ENCODE assay signal across 21 cellular contexts in the genomic region with DNA sequence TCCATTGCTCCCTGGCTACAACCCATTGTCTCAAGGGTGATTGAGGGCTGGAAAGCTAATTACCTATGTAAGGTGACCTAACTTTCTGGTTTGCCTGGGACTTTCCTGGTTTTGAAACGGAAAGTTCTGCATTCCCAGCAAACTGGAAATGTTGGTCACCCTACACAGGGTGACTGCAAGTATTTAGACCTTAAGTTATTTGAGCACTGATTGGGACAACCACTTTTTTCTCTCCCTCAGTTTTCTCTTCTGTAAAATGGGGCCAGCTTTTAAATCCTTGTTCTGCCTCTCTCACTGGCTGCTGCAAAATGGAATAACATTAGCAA. TPM values are rescaled to one million over a fixed set of nuclear protein-coding genes. Genes with fewer than 3 reads are reported as not detected.
DNase-seq lines count a peak whose midpoint lies in the region; ATAC-seq, FAIRE-seq and TF ChIP-seq lines count a peak whose summit lies in the region.
"Had no signal": no experiment of that assay in that cellular context is flagged by ENCODE, and none has a peak within 500 bp of the region (broad histone marks: within the 10 kb centered on the region; RNA-seq: fewer than 3 reads in every experiment).

No MANE protein-coding gene starts in this region.

- intact Hi-C loops in esophagus squamous epithelium (cut with DNase I) (no loop called here), natural killer cell (cut with micrococcal nuclease) (no loop called here)

- H3K27me3 ChIP-seq in esophagus squamous epithelium: no peaks in the 10 kb centered on the region
- H3K27me3 ChIP-seq in rectal smooth muscle tissue (ENCODE audit: control insufficient read depth, insufficient read depth, low read length): no peaks in the 10 kb centered on the region
- H3K27me3 ChIP-seq in HAP-1 (ENCODE audit: low read depth): no peaks in the 10 kb centered on the region

- TF ChIP-seq POLR2A in A549 (IDR thresholded peaks at IDR 0.05; ENCODE audit: low read length): no peak
- no peak for TF ChIP-seq POLR2A in esophagus squamous epithelium (IDR thresholded peaks at IDR 0.05)

- peak overlapping the region; percentile 87 to 95 for H3K27ac ChIP-seq in A549
- peak overlapping the region; percentile 39 to 79 (median 74) for H3K27ac ChIP-seq in esophagus squamous epithelium
- peak overlapping the region; percentile 65 for H3K27ac ChIP-seq in rectal smooth muscle tissue (ENCODE audit: low read depth, low read length)
- H3K27ac ChIP-seq: HL-60, VCaP had no signal

- H3K4me3 ChIP-seq in A549 (no peak overlapping the region), esophagus squamous epithelium (no peak overlapping the region), rectal smooth muscle tissue (ENCODE audit: low read length) (no peak overlapping the region), HAP-1 (no peak overlapping the region)

- H3K9me3 ChIP-seq in A549 (no peaks in the 10 kb centered on the region), esophagus squamous epithelium (no peaks in the 10 kb centered on the region), HAP-1 (no peaks in the 10 kb centered on the region)

- TF ChIP-seq EP300 in A549 (IDR thresholded peaks at IDR 0.05): no peak

- ATAC-seq in A549: no peak
- ATAC-seq in activated T-helper 17 cell treated with anti-CD3 and anti-CD28 coated beads, Interleukin-2, amount 50 U/mL, for 72 hours (replicated peaks): peak; percentile 14
- ATAC-seq in HG03342 (IDR thresholded peaks at IDR 0.05; ENCODE audit: unreplicated experiment): no peak
- no peak for ATAC-seq in natural killer cell
- ATAC-seq: naive thymus-derived CD4-positive, alpha-beta T cell had no signal

- H3K36me3 Mint-ChIP-seq in activated T-helper 17 cell treated with anti-CD3 and anti-CD28 coated beads, Interleukin-2, amount 50 U/mL, for 72 hours (ENCODE audit: low read depth): no peaks in the 10 kb centered on the region
- H3K36me3 Mint-ChIP-seq in natural killer cell: no peaks in the 10 kb centered on the region
- H3K36me3 Mint-ChIP-seq: activated naive CD4-positive, alpha-beta T cell treated with anti-CD3 and anti-CD28 coated beads, Interleukin-2, amount 10 ng/mL, durations not matched to agents 7 days and 5 days; CD4-positive, CD25-positive, alpha-beta regulatory T cell; naive thymus-derived CD4-positive, alpha-beta T cell; type B pancreatic cell had no signal

- H3K36me3 ChIP-seq in esophagus squamous epithelium (no peaks in the 10 kb centered on the region), rectal smooth muscle tissue (ENCODE audit: control insufficient read depth, insufficient read depth, low read length) (no peaks in the 10 kb centered on the region), HAP-1 (replicated peaks) (no peaks in the 10 kb centered on the region)

- TF ChIP-seq CTCF in A549 (IDR thresholded peaks at IDR 0.05) (no peak), esophagus squamous epithelium (IDR thresholded peaks at IDR 0.05) (no peak), natural killer cell (IDR thresholded peaks at IDR 0.05) (no peak)

- no peaks in the 10 kb centered on the region for H3K9me3 Mint-ChIP-seq in activated T-helper 17 cell treated with anti-CD3 and anti-CD28 coated beads, Interleukin-2, amount 50 U/mL, for 72 hours
- H3K9me3 Mint-ChIP-seq in natural killer cell: no peaks in the 10 kb centered on the region
- H3K9me3 Mint-ChIP-seq: activated naive CD4-positive, alpha-beta T cell treated with anti-CD3 and anti-CD28 coated beads, Interleukin-2, amount 10 ng/mL, durations not matched to agents 7 days and 5 days; CD4-positive, CD25-positive, alpha-beta regulatory T cell; type B pancreatic cell had no signal

- FAIRE-seq in A549 (lab: Jason Lieb, UNC): peak; percentile 99

- peaks cover 39% of the 10 kb centered on the region for H3K4me1 ChIP-seq in A549
- H3K4me1 ChIP-seq in esophagus squamous epithelium: peaks cover 20 to 32% (median 29%) of the 10 kb centered on the region in 3 donors
- peaks cover 16% of the 10 kb centered on the region for H3K4me1 ChIP-seq in rectal smooth muscle tissue (ENCODE audit: control insufficient read depth, insufficient read depth, low read length)
- no peaks in the 10 kb centered on the region for H3K4me1 ChIP-seq in HAP-1

- POLR2A ChIA-PET in A549 (lab: Yijun Ruan, JAX): interaction anchor here (3.5 kb wide), 1 partner anchor 24 kb away, joined by 31 read pairs; the partner anchor contains the start of gene MSN

- in situ Hi-C loops in HAP-1 (cut with MboI; ENCODE audit: low sequenced_read_pairs): no loop called here

- CTCF ChIA-PET in A549 (lab: Yijun Ruan, JAX): interaction anchor here (0.9 to 2.2 kb wide), 6 partner anchors 8 to 101 kb away, joined by 3 to 6 read pairs (median 3); no protein-coding TSS in a partner anchor

- WGBS in A549 (ENCODE audit: missing lambda C conversion rate): 82% methylated on average over 1 of the region's 1 CpG
- WGBS in esophagus squamous epithelium, 2 donors: 47% methylated on average over 1 of the region's 1 CpG; no CpG with 5 or more reads in 1 of the 2 donors

- peak overlapping the region; percentile 74 for H3K4me2 ChIP-seq in A549

- no peak overlapping the region for H3K27ac Mint-ChIP-seq in activated T-helper 17 cell treated with anti-CD3 and anti-CD28 coated beads, Interleukin-2, amount 50 U/mL, for 72 hours
- no peak overlapping the region for H3K27ac Mint-ChIP-seq in natural killer cell
- H3K27ac Mint-ChIP-seq: activated naive CD4-positive, alpha-beta T cell treated with anti-CD3 and anti-CD28 coated beads, Interleukin-2, amount 10 ng/mL, durations not matched to agents 7 days and 5 days; type B pancreatic cell had no signal

- no peak for DNase-seq in A549 (ENCODE audit: low read depth in 1 of 2, low spot score in 1 of 2)
- DNase-seq in esophagus squamous epithelium (lab: John Stamatoyannopoulos, UW): no peak
- DNase-seq in HAP-1 (ENCODE audit: low spot score in 2 of 2): no peak
- no peak for DNase-seq in natural killer cell
- DNase-seq in DMS79 treated with DMSO at 0.1 percent for 48 hours (lab: John Stamatoyannopoulos, UW): no peak
- DNase-seq: activated CD4-positive, alpha-beta T cell treated with anti-CD3 and anti-CD28 coated beads, Interleukin-2, amount 50 U/mL, for 48 hours; activated naive CD4-positive, alpha-beta T cell treated with anti-CD3 and anti-CD28 coated beads, Interleukin-2, amount 10 ng/mL, durations not matched to agents 7 days and 5 days; activated T-cell treated with anti-CD3 and anti-CD28 coated beads for 4 hours; CD4-positive, CD25-positive, alpha-beta regulatory T cell; erythroblast; mesenchymal stem cell; MV-4-11; naive thymus-derived CD4-positive, alpha-beta T cell; NCI-H187 treated with DMSO at 0.1 percent for 48 hours; posterior cingulate gyrus had no signal

- TF ChIP-seq RAD21 in A549 (conservative IDR thresholded peaks at IDR 0.05 in 1 of 2, IDR thresholded peaks at IDR 0.05 in 1 of 2): no peak

- no peak overlapping the region for H3K4me3 Mint-ChIP-seq in activated T-helper 17 cell treated with anti-CD3 and anti-CD28 coated beads, Interleukin-2, amount 50 U/mL, for 72 hours
- no peak overlapping the region for H3K4me3 Mint-ChIP-seq in natural killer cell
- H3K4me3 Mint-ChIP-seq: activated naive CD4-positive, alpha-beta T cell treated with anti-CD3 and anti-CD28 coated beads, Interleukin-2, amount 10 ng/mL, durations not matched to agents 7 days and 5 days; CD4-positive, CD25-positive, alpha-beta regulatory T cell; naive thymus-derived CD4-positive, alpha-beta T cell; type B pancreatic cell had no signal

- no peak overlapping the region for H3K9ac ChIP-seq in rectal smooth muscle tissue (ENCODE audit: low read length)

- no peaks in the 10 kb centered on the region for H3K27me3 Mint-ChIP-seq in activated T-helper 17 cell treated with anti-CD3 and anti-CD28 coated beads, Interleukin-2, amount 50 U/mL, for 72 hours
- H3K27me3 Mint-ChIP-seq in natural killer cell (ENCODE audit: low read depth in 2 of 2): peaks cover 0 to 8% of the 10 kb centered on the region in 2 donors
- H3K27me3 Mint-ChIP-seq: activated naive CD4-positive, alpha-beta T cell treated with anti-CD3 and anti-CD28 coated beads, Interleukin-2, amount 10 ng/mL, durations not matched to agents 7 days and 5 days; CD4-positive, CD25-positive, alpha-beta regulatory T cell; naive thymus-derived CD4-positive, alpha-beta T cell; type B pancreatic cell had no signal

- no peaks in the 10 kb centered on the region for H3K4me1 Mint-ChIP-seq in activated T-helper 17 cell treated with anti-CD3 and anti-CD28 coated beads, Interleukin-2, amount 50 U/mL, for 72 hours
- H3K4me1 Mint-ChIP-seq in natural killer cell: peaks cover 9 to 26% of the 10 kb centered on the region in 2 donors

TF ChIP-seq in A549, 52 proteins besides CTCF, POLR2A, EP300 and RAD21 (continues in another document):
- no peak for TF ChIP-seq NFE2L2 (conservative IDR thresholded peaks at IDR 0.05; ENCODE audit: low read length)
- no peak for TF ChIP-seq PHF8 (IDR thresholded peaks at IDR 0.05; ENCODE audit: borderline replicate concordance, low read depth)
- TF ChIP-seq CHD2 (IDR thresholded peaks at IDR 0.05; ENCODE audit: low read length, partially characterized antibody): no peak
- TF ChIP-seq SREBF2 (IDR thresholded peaks at IDR 0.05): no peak

RNA-seq across cellular contexts. Expression of gene MSN, which starts 23.7 kb away (rescaled TPM):
- polyA plus RNA-seq in A549 (2011; rRNA removed) (269 and 286 TPM in 2 replicates), A549 (2017; fragmentation: RNase III; extraction: RNeasy Plus Mini Kit Qiagen cat#74134 plus additional on column Dnase treatment) (250 to 289 TPM (median 285 TPM) in 3 replicates)
- 133 and 148 TPM in 2 replicates for polyA plus RNA-seq in A549 (2012; cell fraction: cytosol; rRNA removed)
- 203 and 261 TPM in 2 replicates for polyA plus RNA-seq in A549 (2012; cell fraction: nucleus; rRNA removed)
- 271 and 285 TPM in 2 replicates for polyA minus RNA-seq in A549 (2011; rRNA and poly(A)+ RNA removed)
- total RNA-seq in activated T-helper 17 cell treated with anti-CD3 and anti-CD28 coated beads, Interleukin-2, amount 50 U/mL, for 72 hours: 100 to 1,000 TPM; 436 to 440 TPM
- total RNA-seq in esophagus squamous epithelium (100 to 1,000 TPM in 3 of 4 donors, 10 to 100 TPM in 1; 62.4 to 158 (median 133) TPM), natural killer cell (1,000 to 10,000 TPM in 1 of 3 donors, 100 to 1,000 TPM in 2; 866 to 1,028 (median 919) TPM)
